1 cellular context compared by ENCODE assay signal in the genomic region with DNA sequence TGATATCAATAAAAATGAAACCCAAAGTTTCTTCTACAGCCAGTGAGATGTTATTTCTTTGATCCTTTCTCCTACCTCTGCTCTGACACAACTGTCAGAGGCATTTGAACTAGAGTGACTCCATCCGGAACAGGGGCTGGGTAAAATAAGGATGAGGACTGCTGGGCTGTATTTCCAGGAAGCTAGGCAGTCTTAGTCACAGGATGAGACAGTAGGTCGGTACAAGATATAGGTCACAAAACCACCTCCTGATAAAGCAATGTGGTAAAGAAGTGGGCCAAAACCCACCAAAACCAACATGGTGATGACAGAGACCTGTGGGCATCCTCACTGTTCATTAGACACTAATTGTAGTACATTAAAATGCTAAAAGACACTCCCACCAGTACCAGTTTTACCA.
TF ChIP-seq lines count a peak whose summit lies in the region.

No MANE protein-coding gene starts in this region.

TF ChIP-seq in IMR-90, 13 proteins besides CTCF, POLR2A, EP300 and RAD21:
- TF ChIP-seq CHD1 (IDR thresholded peaks at IDR 0.05; ENCODE audit: low read depth, low read length) (no peak), CEBPB (IDR thresholded peaks at IDR 0.05; ENCODE audit: low read depth, low read length) (no peak), RFX5 (IDR thresholded peaks at IDR 0.05; ENCODE audit: low read depth, low read length) (no peak), NFE2L2 (IDR thresholded peaks at IDR 0.05; ENCODE audit: low read depth, low read length) (no peak), FOS (IDR thresholded peaks at IDR 0.05; ENCODE audit: low read depth, low read length) (no peak), MXI1 (IDR thresholded peaks at IDR 0.05; ENCODE audit: borderline replicate concordance, low read depth, low read length) (no peak), MAFK (IDR thresholded peaks at IDR 0.05; ENCODE audit: low read depth, low read length) (no peak), SMC3 (IDR thresholded peaks at IDR 0.05; ENCODE audit: low read depth, low read length) (no peak), ELK1 (IDR thresholded peaks at IDR 0.05; ENCODE audit: borderline replicate concordance, low read depth, low read length) (no peak), RCOR1 (IDR thresholded peaks at IDR 0.05; ENCODE audit: insufficient replicate concordance, low read length) (no peak)
